8 cellular contexts compared by ENCODE assay signal in genomic region chr1:206909883-206910318, GRCh38. TPM values are rescaled to one million over a fixed set of nuclear protein-coding genes. Genes with fewer than 3 reads are reported as not detected.
DNase-seq lines count a peak whose midpoint lies in the region; ATAC-seq, FAIRE-seq and TF ChIP-seq lines count a peak whose summit lies in the region.

No MANE protein-coding gene starts in this region.

- no peaks in the 10 kb centered on the region for H3K27me3 Mint-ChIP-seq in activated naive CD8-positive, alpha-beta T cell

- no peaks in the 10 kb centered on the region for H3K9me3 Mint-ChIP-seq in activated naive CD8-positive, alpha-beta T cell (ENCODE audit: low read depth)

- H3K4me3 ChIP-seq in HCT116 (replicated peaks in 1 of 2; ENCODE audit: low read depth in 1 of 2, low read length in 2 of 2) (peak overlapping the region; percentile 37 to 60), skeletal muscle satellite cell (ENCODE audit: low read length) (peak overlapping the region; percentile 69)

- peak overlapping the region; percentile 81 for H3K27ac Mint-ChIP-seq in activated naive CD8-positive, alpha-beta T cell

- CTCF ChIA-PET in HCT116 (lab: Charles Lee) = interaction anchor here (1.0 to 2.3 kb wide), 14 partner anchors 12 to 591 kb away, joined by 3 to 13 read pairs (median 5); partner anchors contain the start of genes FCMR and IL20

- peak overlapping the region; percentile 36 for H2AFZ ChIP-seq in HCT116 (ENCODE audit: low read depth, low read length, poor library complexity, severe bottlenecking)

- H3K4me3 Mint-ChIP-seq in activated naive CD8-positive, alpha-beta T cell = peak overlapping the region; percentile 59

- RAD21 ChIA-PET in HCT116 (lab: Charles Lee; ENCODE audit: low non-redundant PET in 1 of 2, low total read pairs in 2 of 2, uncharacterized antibody in 2 of 2, unreplicated experiment in 2 of 2) = interaction anchor here in 1 of 2 experiments (1.2 kb wide), 1 partner anchor 175 kb away, joined by 3 read pairs; no protein-coding TSS in a partner anchor

- no peaks in the 10 kb centered on the region; the same call in 1 of the 2 replicates for H3K27me3 ChIP-seq in HCT116 (ENCODE audit: insufficient read depth, low read length)
- H3K27me3 ChIP-seq in skeletal muscle satellite cell (ENCODE audit: control insufficient read depth, insufficient read depth, low read length) = peaks cover 18% of the 10 kb centered on the region

- intact Hi-C loops in HCT116 (cut with micrococcal nuclease) = loop anchor here (2.0 to 5.0 kb wide), 4 partner anchors 73 to 433 kb away; no protein-coding TSS in a partner anchor

- no peak for TF ChIP-seq RAD21 in HCT116 (IDR thresholded peaks at IDR 0.05; ENCODE audit: low read depth)

- H3K9me3 ChIP-seq in HCT116 (ENCODE audit: control insufficient read depth in 1 of 2, insufficient read depth in 1 of 2, low read depth in 1 of 2, low read length in 2 of 2) (no peaks in the 10 kb centered on the region), skeletal muscle satellite cell (replicated peaks; ENCODE audit: low read length) (no peaks in the 10 kb centered on the region)

- no TSS peak for BruUV-seq in HCT116 (replicated peaks; lab: Mats Ljungman, UMichigan)

- ATAC-seq in HCT116 (no peak), HG03108 (IDR thresholded peaks at IDR 0.05; ENCODE audit: unreplicated experiment) (no peak)

- peaks cover 88% of the 10 kb centered on the region for H3K4me1 Mint-ChIP-seq in activated naive CD8-positive, alpha-beta T cell (ENCODE audit: low read depth)

- H3K9ac ChIP-seq in HCT116 (ENCODE audit: low read length) (peak overlapping the region; percentile 50), skeletal muscle satellite cell (ENCODE audit: low read depth, low read length) (peak overlapping the region; percentile 63)

- no peaks in the 10 kb centered on the region for H3K9me2 ChIP-seq in HCT116 (ENCODE audit: insufficient read depth)

- no peaks in the 10 kb centered on the region for H3K79me2 ChIP-seq in HCT116 (ENCODE audit: insufficient read depth, low read length)

- TF ChIP-seq POLR2A in HCT116 (IDR thresholded peaks at IDR 0.05; ENCODE audit: borderline replicate concordance, extremely low read depth, insufficient read depth, insufficient read length) (no peak), H54 (IDR thresholded peaks at IDR 0.05; ENCODE audit: low read depth, low read length) (no peak)

- H3K4me1 ChIP-seq in HCT116 (ENCODE audit: control insufficient read depth in 1 of 2, insufficient read depth in 2 of 2, low read length in 2 of 2) (peaks cover 8 to 40% of the 10 kb centered on the region in 2 experiments), skeletal muscle satellite cell (ENCODE audit: control insufficient read depth, insufficient read depth, low read length) (peaks cover 20% of the 10 kb centered on the region)

- POLR2A ChIA-PET in HCT116 (lab: Charles Lee) = interaction anchor here (1.1 kb wide), 1 partner anchor 297 kb away, joined by 3 read pairs; the partner anchor contains the start of gene EIF2D

- H3K36me3 ChIP-seq in HCT116 (ENCODE audit: control insufficient read depth in 1 of 2, insufficient read depth in 2 of 2, low read length in 2 of 2) (no peaks in the 10 kb centered on the region), skeletal muscle satellite cell (ENCODE audit: insufficient read depth, low read length) (no peaks in the 10 kb centered on the region)

- peaks cover 10% of the 10 kb centered on the region for H3K36me3 Mint-ChIP-seq in activated naive CD8-positive, alpha-beta T cell

- TF ChIP-seq CTCF in HCT116 (IDR thresholded peaks at IDR 0.05 in 2 of 3, conservative IDR thresholded peaks at IDR 0.05 in 1 of 3; ENCODE audit: borderline replicate concordance in 1 of 3, insufficient read depth in 1 of 3, low read depth in 2 of 3, low read length in 2 of 3) = no peak

- H3K4me2 ChIP-seq in HCT116 (ENCODE audit: low read length) (peak overlapping the region; percentile 86), skeletal muscle satellite cell (ENCODE audit: low read length) (peak overlapping the region; percentile 88)

- no peak overlapping the region for H3K27ac ChIP-seq in HCT116 (ENCODE audit: low read depth, low read length)

- no peak for FAIRE-seq in H54 (lab: Jason Lieb, UNC)

- no peaks in the 10 kb centered on the region for H4K20me1 ChIP-seq in HCT116 (ENCODE audit: insufficient read depth)

- no peak for DNase-seq in HCT116 (ENCODE audit: low read depth, low spot score)
- peak; percentile 26 for DNase-seq in hepatic stellate cell (ENCODE audit: low spot score)
- no peak for DNase-seq in NCI-H146 treated with DMSO at 0.1 percent for 48 hours (lab: John Stamatoyannopoulos, UW; ENCODE audit: unreplicated experiment)
- no peak for DNase-seq in OCI-M2 (lab: John Stamatoyannopoulos, UW; ENCODE audit: unreplicated experiment)
- DNase-seq in H54 (ENCODE audit: insufficient read length, low spot score) = no peak

TF ChIP-seq in HCT116, 20 proteins besides CTCF, POLR2A, EP300 and RAD21:
- TF ChIP-seq TCF7L2 (IDR thresholded peaks at IDR 0.05; ENCODE audit: borderline replicate concordance, extremely low read depth, insufficient read depth, insufficient read length) = no peak
- TF ChIP-seq, protein P1, sequence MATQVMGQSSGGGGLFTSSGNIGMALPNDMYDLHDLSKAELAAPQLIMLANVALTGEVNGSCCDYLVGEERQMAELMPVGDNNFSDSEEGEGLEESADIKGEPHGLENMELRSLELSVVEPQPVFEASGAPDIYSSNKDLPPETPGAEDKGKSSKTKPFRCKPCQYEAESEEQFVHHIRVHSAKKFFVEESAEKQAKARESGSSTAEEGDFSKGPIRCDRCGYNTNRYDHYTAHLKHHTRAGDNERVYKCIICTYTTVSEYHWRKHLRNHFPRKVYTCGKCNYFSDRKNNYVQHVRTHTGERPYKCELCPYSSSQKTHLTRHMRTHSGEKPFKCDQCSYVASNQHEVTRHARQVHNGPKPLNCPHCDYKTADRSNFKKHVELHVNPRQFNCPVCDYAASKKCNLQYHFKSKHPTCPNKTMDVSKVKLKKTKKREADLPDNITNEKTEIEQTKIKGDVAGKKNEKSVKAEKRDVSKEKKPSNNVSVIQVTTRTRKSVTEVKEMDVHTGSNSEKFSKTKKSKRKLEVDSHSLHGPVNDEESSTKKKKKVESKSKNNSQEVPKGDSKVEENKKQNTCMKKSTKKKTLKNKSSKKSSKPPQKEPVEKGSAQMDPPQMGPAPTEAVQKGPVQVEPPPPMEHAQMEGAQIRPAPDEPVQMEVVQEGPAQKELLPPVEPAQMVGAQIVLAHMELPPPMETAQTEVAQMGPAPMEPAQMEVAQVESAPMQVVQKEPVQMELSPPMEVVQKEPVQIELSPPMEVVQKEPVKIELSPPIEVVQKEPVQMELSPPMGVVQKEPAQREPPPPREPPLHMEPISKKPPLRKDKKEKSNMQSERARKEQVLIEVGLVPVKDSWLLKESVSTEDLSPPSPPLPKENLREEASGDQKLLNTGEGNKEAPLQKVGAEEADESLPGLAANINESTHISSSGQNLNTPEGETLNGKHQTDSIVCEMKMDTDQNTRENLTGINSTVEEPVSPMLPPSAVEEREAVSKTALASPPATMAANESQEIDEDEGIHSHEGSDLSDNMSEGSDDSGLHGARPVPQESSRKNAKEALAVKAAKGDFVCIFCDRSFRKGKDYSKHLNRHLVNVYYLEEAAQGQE (IDR thresholded peaks at IDR 0.05; ENCODE audit: low read depth) = no peak

RNA-seq across cellular contexts. Expression of gene FCMR, which starts 11.8 kb away (rescaled TPM):
- total RNA-seq in HCT116 (2021; ENCODE audit: unreplicated experiment) = 0.61 TPM
- 0.15 and 0.17 TPM in 2 replicates for polyA plus RNA-seq in HCT116 (2012)
- total RNA-seq in skeletal muscle satellite cell (2012; rRNA removed) = not detected in 2 replicates

RNA-seq across cellular contexts. Expression of gene IL24, which starts 12.7 kb away (rescaled TPM):
- not detected for total RNA-seq in HCT116 (2021; ENCODE audit: unreplicated experiment)
- not detected in 2 replicates for polyA plus RNA-seq in HCT116 (2012)
- total RNA-seq in skeletal muscle satellite cell (2012; rRNA removed) = not detected in 2 replicates

RNA-seq across cellular contexts. Expression of gene PIGR, which starts 36.4 kb away (rescaled TPM):
- total RNA-seq in HCT116 (2021; ENCODE audit: unreplicated experiment) = 2.6 TPM
- polyA plus RNA-seq in HCT116 (2012) = 0.01 TPM in 2 replicates
- total RNA-seq in skeletal muscle satellite cell (2012; rRNA removed) = not detected in 2 replicates

RNA-seq across cellular contexts. Expression of gene IL20, which starts 44.5 kb away (rescaled TPM):
- not detected for total RNA-seq in HCT116 (2021; ENCODE audit: unreplicated experiment)
- not detected in 2 replicates for polyA plus RNA-seq in HCT116 (2012)
- total RNA-seq in skeletal muscle satellite cell (2012; rRNA removed) = not detected in 2 replicates
